In the genomic region with DNA sequence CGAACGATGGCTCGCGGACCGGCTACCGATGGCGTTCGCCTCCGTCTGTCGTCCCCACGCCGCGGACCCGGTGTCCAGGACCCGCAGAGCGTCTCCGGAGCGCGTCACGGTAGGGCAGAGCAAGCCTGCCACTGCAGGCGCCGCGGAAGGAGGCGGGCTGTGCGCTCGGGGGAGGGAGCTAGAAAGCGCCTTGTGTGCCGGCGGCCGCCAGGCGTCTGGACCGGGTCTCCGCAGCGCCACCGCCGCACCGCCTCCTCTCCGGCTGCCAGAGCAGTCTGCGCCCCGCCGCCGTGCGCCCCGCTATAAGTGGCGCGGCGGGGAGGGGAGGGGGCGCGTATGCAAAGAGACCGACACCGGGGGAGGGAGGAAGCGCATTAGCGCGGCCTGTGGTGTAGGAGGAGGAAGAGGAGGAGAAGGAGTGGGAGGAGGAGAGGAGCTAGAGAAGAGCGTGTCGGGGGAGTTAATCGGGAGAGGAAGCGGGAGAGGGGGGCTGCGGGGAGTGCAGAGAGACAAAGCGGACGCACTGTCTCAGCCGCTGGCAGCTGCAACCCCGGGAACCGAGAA, we compare ENCODE assay signal across 8 cellular contexts.
DNase-seq lines count a peak whose midpoint lies in the region; ATAC-seq and TF ChIP-seq lines count a peak whose summit lies in the region.

A gene with protein sequence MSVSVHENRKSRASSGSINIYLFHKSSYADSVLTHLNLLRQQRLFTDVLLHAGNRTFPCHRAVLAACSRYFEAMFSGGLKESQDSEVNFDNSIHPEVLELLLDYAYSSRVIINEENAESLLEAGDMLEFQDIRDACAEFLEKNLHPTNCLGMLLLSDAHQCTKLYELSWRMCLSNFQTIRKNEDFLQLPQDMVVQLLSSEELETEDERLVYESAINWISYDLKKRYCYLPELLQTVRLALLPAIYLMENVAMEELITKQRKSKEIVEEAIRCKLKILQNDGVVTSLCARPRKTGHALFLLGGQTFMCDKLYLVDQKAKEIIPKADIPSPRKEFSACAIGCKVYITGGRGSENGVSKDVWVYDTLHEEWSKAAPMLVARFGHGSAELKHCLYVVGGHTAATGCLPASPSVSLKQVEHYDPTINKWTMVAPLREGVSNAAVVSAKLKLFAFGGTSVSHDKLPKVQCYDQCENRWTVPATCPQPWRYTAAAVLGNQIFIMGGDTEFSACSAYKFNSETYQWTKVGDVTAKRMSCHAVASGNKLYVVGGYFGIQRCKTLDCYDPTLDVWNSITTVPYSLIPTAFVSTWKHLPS (minus strand): TSS at position 279 of the 564 bp plus-strand sequence. CDS start 4,243 bp downstream, outside the sequence.

- peak within 1 kb of the TSS; percentile 77 for H3K4me3 ChIP-seq in epithelial cell of esophagus (ENCODE audit: low read length)

- DNase-seq in COLO668 (lab: John Stamatoyannopoulos, UW; ENCODE audit: unreplicated experiment) (peak; percentile 88), HK-2 (ENCODE audit: unreplicated experiment) (peak; percentile 89), NOMO-1 treated with dmso at 0.1 percent for 144 hours (lab: John Stamatoyannopoulos, UW; ENCODE audit: unreplicated experiment) (peak; percentile 82), activated T-cell treated with anti-CD3 and anti-CD28 coated beads for 1 hour (ENCODE audit: low read depth) (peak; percentile 54), epithelial cell of esophagus (ENCODE audit: low read depth) (peak; percentile 93), middle frontal gyrus (ENCODE audit: extremely low spot score, low spot score) (peak; percentile 72)
- DNase-seq in stimulated activated CD8-positive, alpha-beta memory T cell treated with anti-CD3 and anti-CD28 coated beads, Interleukin-15, amount 100 ng/mL, for 48 hours (ENCODE audit: low read depth in 2 of 2): peak; percentile 63 to 69

- peak; percentile 76 for ATAC-seq in GM19455 (IDR thresholded peaks at IDR 0.05; ENCODE audit: unreplicated experiment)

- peak; percentile 32 for TF ChIP-seq CTCF in epithelial cell of esophagus (IDR thresholded peaks at IDR 0.05; ENCODE audit: insufficient read depth, low read depth, low read length, missing control alignments)

Comparison
In these comparisons a context has a peak if more than half of its experiments do, and no peak if none do; other contexts are left out.
1. Peak in every context shown above with its lines: DNase-seq, ATAC-seq and H3K4me3 ChIP-seq.